13 cellular contexts compared by ENCODE assay signal in genomic region chr21:43667191-43667904, GRCh38. TPM values are rescaled to one million over a fixed set of nuclear protein-coding genes. Genes with fewer than 3 reads are reported as not detected.
DNase-seq lines count a peak whose midpoint lies in the region; ATAC-seq, FAIRE-seq and TF ChIP-seq lines count a peak whose summit lies in the region.
"Had no signal": no experiment of that assay in that cellular context is flagged by ENCODE, and none has a peak within 500 bp of the region (broad histone marks: within the 10 kb centered on the region; RNA-seq: fewer than 3 reads in every experiment).

No MANE protein-coding gene starts in this region.

- H3K36me3 Mint-ChIP-seq in activated naive CD8-positive, alpha-beta T cell, result peaks cover 10% of the 10 kb centered on the region

- no peak for FAIRE-seq in GM12891 (lab: Jason Lieb, UNC)

- no peaks in the 10 kb centered on the region for H3K27me3 Mint-ChIP-seq in activated naive CD8-positive, alpha-beta T cell

- peak overlapping the region; percentile 76 for H3K27ac Mint-ChIP-seq in activated naive CD8-positive, alpha-beta T cell

- no peak for ATAC-seq in GM21528 (IDR thresholded peaks at IDR 0.05; ENCODE audit: low FRiP score, unreplicated experiment)
- ATAC-seq: HCT116 had no signal

- in situ Hi-C loops in GM13977 (cut with MboI; ENCODE audit: low pct_unique_long_range_greater_than_20kb, low sequenced_read_pairs, unreplicated experiment), result no loop called here

- peak overlapping the region; percentile 20 for H3K4me3 Mint-ChIP-seq in activated naive CD8-positive, alpha-beta T cell
- H3K4me3 Mint-ChIP-seq: T-helper 2 cell treated with Interferon-gamma antibody and Interleukin-4, amounts not matched to agents 5 μg/mL and 100 μg/mL, for 36 hours had no signal

- peaks cover 47% of the 10 kb centered on the region for H3K4me1 Mint-ChIP-seq in activated naive CD8-positive, alpha-beta T cell (ENCODE audit: low read depth)

- no peak for TF ChIP-seq POLR2A in GM12891 (IDR thresholded peaks at IDR 0.05; ENCODE audit: low read depth, low read length)

- no peak for TF ChIP-seq CTCF in GM13977 (IDR thresholded peaks at IDR 0.05; ENCODE audit: extremely low read depth, insufficient read depth, missing control alignments)

- DNase-seq in GM13977 (ENCODE audit: low spot score) (peak; percentile 56), LoVo (ENCODE audit: low spot score) (peak; percentile 27), myocyte (ENCODE audit: low read depth) (peak; percentile 62), GM12891 (ENCODE audit: insufficient read length, low spot score) (no peak)
- DNase-seq in activated effector memory CD4-positive, alpha-beta T cell treated with Interleukin-2 at 50 U/mL for 16 hours, result no peak
- DNase-seq: activated effector memory CD4-positive, alpha-beta T cell treated with anti-CD3 and anti-CD28 coated beads, Interleukin-2, amount 50 U/mL, for 16 hours; DMS153; NCI-H1048; NCI-H82 had no signal

- H3K9me3 Mint-ChIP-seq in activated naive CD8-positive, alpha-beta T cell (ENCODE audit: low read depth), result no peaks in the 10 kb centered on the region

TF ChIP-seq in GM12891, 5 proteins besides CTCF, POLR2A, EP300 and RAD21:
- TF ChIP-seq POLR2AphosphoS5 (IDR thresholded peaks at IDR 0.05; ENCODE audit: low read depth, low read length) (no peak), SPI1 (IDR thresholded peaks at IDR 0.05; ENCODE audit: low read depth, low read length) (no peak), TAF1 (IDR thresholded peaks at IDR 0.05; ENCODE audit: low read depth, low read length) (no peak), PAX5 (IDR thresholded peaks at IDR 0.05; ENCODE audit: insufficient read depth, low read length, severe bottlenecking) (no peak)

RNA-seq across cellular contexts. Expression of gene RRP1B, which starts 8.0 kb away (rescaled TPM):
- 33.4 and 34.9 TPM in 2 replicates for total RNA-seq in myocyte
- polyA plus RNA-seq in myocyte (2012), result 11.1 TPM
- polyA plus RNA-seq in GM12891 (2012; ENCODE audit: low read depth, missing spikeins), result 13.8 TPM

RNA-seq across cellular contexts. Expression of gene HSF2BP, which starts 8.1 kb away (rescaled TPM):
- total RNA-seq in myocyte, result 2.3 and 3.2 TPM in 2 replicates
- 6.7 TPM for polyA plus RNA-seq in myocyte (2012)
- 0.59 TPM for polyA plus RNA-seq in GM12891 (2012; ENCODE audit: low read depth, missing spikeins)

RNA-seq across cellular contexts. Expression of gene PDXK, which starts 51.6 kb away (rescaled TPM):
- total RNA-seq in myocyte, result 55.6 and 87.0 TPM in 2 replicates
- polyA plus RNA-seq in myocyte (2012), result 212 TPM
- polyA plus RNA-seq in GM12891 (2012; ENCODE audit: low read depth, missing spikeins), result 49.5 TPM

Comparison
In these comparisons a context has a peak if more than half of its experiments do, and no peak if none do; other contexts are left out.
1. DNase-seq: peak in GM13977 (single experiment), LoVo (single experiment) and myocyte (single experiment); none in GM12891 (single experiment) and activated effector memory CD4-positive, alpha-beta T cell treated with Interleukin-2 at 50 U/mL for 16 hours (single experiment).